Comparison of ENCODE assay signal across 8 cellular contexts in the genomic region with DNA sequence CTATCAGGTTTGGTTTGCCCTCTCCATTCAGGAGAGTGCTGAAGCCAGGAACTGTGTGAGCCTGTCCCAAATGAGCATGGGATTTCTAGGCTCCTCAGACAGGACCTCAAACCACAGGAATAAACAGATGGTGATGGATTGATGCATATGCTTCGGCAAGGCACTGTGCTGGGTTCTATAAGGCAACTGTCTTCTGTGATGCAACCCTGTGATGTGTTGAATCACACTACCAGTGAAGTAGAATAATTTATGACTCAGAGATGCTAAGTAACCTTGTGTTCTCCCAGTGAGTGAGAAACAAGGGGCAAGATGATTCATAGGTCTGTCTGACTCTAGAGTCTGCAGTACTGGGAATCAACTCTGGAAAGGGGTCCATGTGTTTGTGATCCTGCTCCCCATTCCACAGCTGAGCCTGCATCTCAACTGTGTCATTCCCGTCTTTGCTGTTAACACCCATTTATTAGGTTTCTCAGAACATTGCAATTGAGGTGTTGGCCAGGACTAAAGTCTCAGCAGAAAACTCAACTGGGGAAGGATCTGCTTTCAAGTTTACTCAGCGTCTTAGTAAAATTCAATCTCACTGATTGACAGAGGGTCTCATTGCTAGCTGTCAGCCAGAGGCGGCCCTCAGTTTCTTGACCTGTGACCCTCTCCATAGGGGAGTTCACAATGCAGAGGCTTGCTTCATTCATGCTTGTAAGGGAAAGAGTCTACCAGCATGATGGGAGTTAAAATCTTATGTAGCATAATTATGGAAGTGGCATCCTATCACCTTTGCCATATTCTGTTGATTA.
DNase-seq lines count a peak whose midpoint lies in the region; ATAC-seq and TF ChIP-seq lines count a peak whose summit lies in the region.

No MANE protein-coding gene starts in this region.

- H3K27me3 ChIP-seq in breast epithelium, result no peaks in the 10 kb centered on the region

- H3K27ac Mint-ChIP-seq in MCF 10A (ENCODE audit: low read depth, unreplicated experiment), result peak overlapping the region; percentile 65
- H3K27ac Mint-ChIP-seq in glutamatergic neuron (ENCODE audit: unreplicated experiment), result peak overlapping the region; percentile 44

- peak; percentile 98 for DNase-seq in MCF 10A (ENCODE audit: unreplicated experiment)
- DNase-seq in breast epithelium (ENCODE audit: low spot score in 2 of 2), result no peak
- DNase-seq in activated CD4-positive, alpha-beta T cell treated with anti-CD3 and anti-CD28 coated beads, Interleukin-2, amount 50 U/mL, for 24 hours (ENCODE audit: low read depth in 1 of 2, low spot score in 1 of 2), result peak; percentile 8 to 40
- DNase-seq in glutamatergic neuron, result no peak
- DNase-seq in stromal cell of bone marrow (ENCODE audit: low read depth), result peak; percentile 92
- DNase-seq in NCI-H2107 treated with DMSO at 0.1 percent for 48 hours (lab: John Stamatoyannopoulos, UW; ENCODE audit: unreplicated experiment), result no peak
- no peak for DNase-seq in GM10248 (ENCODE audit: extremely low spot score)

- no peaks in the 10 kb centered on the region for H3K9me3 Mint-ChIP-seq in MCF 10A (ENCODE audit: unreplicated experiment)
- no peaks in the 10 kb centered on the region for H3K9me3 Mint-ChIP-seq in glutamatergic neuron (ENCODE audit: unreplicated experiment)

- CTCF ChIA-PET in MCF 10A (lab: Yijun Ruan, JAX) (interaction anchor here (1.1 to 1.4 kb wide), 3 partner anchors 10 to 298 kb away, joined by 3 to 4 read pairs (median 4); no protein-coding TSS in a partner anchor), GM10248 (lab: Yijun Ruan, JAX) (interaction anchor here (1.3 to 3.2 kb wide), 2 partner anchors 12 to 16 kb away, joined by 3 to 15 read pairs; no protein-coding TSS in a partner anchor)

- H3K4me3 Mint-ChIP-seq in MCF 10A (ENCODE audit: unreplicated experiment) (no peak overlapping the region), glutamatergic neuron (ENCODE audit: unreplicated experiment) (no peak overlapping the region)

- H3K9me3 ChIP-seq in breast epithelium, result no peaks in the 10 kb centered on the region

- intact Hi-C loops in MCF 10A (cut with micrococcal nuclease) (loop anchor here (5.0 kb wide), 4 partner anchors 78 to 563 kb away; no protein-coding TSS in a partner anchor), breast epithelium (cut with DNase I; ENCODE audit: low total_unique reads) (no loop called here)

- no peak overlapping the region for H3K4me3 ChIP-seq in breast epithelium

- no peak overlapping the region for H3K27ac ChIP-seq in breast epithelium

- no peaks in the 10 kb centered on the region for H3K36me3 ChIP-seq in breast epithelium

- no peaks in the 10 kb centered on the region for H3K36me3 Mint-ChIP-seq in MCF 10A (ENCODE audit: insufficient read depth, unreplicated experiment)
- peaks cover 12% of the 10 kb centered on the region for H3K36me3 Mint-ChIP-seq in glutamatergic neuron (ENCODE audit: unreplicated experiment)

- H3K4me1 ChIP-seq in breast epithelium, result no peaks in the 10 kb centered on the region

- no TSS peak for BruUV-seq in MCF 10A (replicated peaks; lab: Mats Ljungman, UMichigan)

- no peak for TF ChIP-seq CTCF in MCF 10A (IDR thresholded peaks at IDR 0.05; ENCODE audit: unreplicated experiment)
- TF ChIP-seq CTCF in breast epithelium (IDR thresholded peaks at IDR 0.05), result no peak
- TF ChIP-seq CTCF in glutamatergic neuron (IDR thresholded peaks at IDR 0.05; ENCODE audit: partially characterized antibody, unreplicated experiment), result no peak
- TF ChIP-seq CTCF in GM10248 (IDR thresholded peaks at IDR 0.05; ENCODE audit: control extremely low read depth, extremely low read depth, low read depth, missing control alignments), result no peak

- no peak for ATAC-seq in GM19467 (IDR thresholded peaks at IDR 0.05; ENCODE audit: unreplicated experiment)

- POLR2A ChIA-PET in MCF 10A (lab: Yijun Ruan, JAX), result interaction anchor here (0.6 to 1.5 kb wide), 6 partner anchors 8 to 135 kb away, joined by 3 to 5 read pairs (median 3); no protein-coding TSS in a partner anchor
- POLR2A ChIA-PET in GM10248 (lab: Yijun Ruan, JAX), result no interaction called here

- TF ChIP-seq POLR2A in breast epithelium (IDR thresholded peaks at IDR 0.05), result no peak

- H3K4me1 Mint-ChIP-seq in MCF 10A (ENCODE audit: insufficient read depth, unreplicated experiment) (peaks cover 45% of the 10 kb centered on the region), glutamatergic neuron (ENCODE audit: low read depth, unreplicated experiment) (peaks cover 16% of the 10 kb centered on the region)

- no peaks in the 10 kb centered on the region for H3K27me3 Mint-ChIP-seq in MCF 10A (ENCODE audit: insufficient read depth, unreplicated experiment)
- H3K27me3 Mint-ChIP-seq in glutamatergic neuron (ENCODE audit: unreplicated experiment), result no peaks in the 10 kb centered on the region

Comparison
In these comparisons a context has a peak if more than half of its experiments do, and no peak if none do; other contexts are left out.
1. DNase-seq: peak in MCF 10A (single experiment), activated CD4-positive, alpha-beta T cell treated with anti-CD3 and anti-CD28 coated beads, Interleukin-2, amount 50 U/mL, for 24 hours (2 of 2) and stromal cell of bone marrow (single experiment); none in breast epithelium (0 of 2), glutamatergic neuron (single experiment), NCI-H2107 treated with DMSO at 0.1 percent for 48 hours (single experiment) and GM10248 (single experiment).